ENCODE assay signal across 9 cellular contexts in genomic region chr1:158019177-158019868, GRCh38. TPM values are rescaled to one million over a fixed set of nuclear protein-coding genes. Genes with fewer than 3 reads are reported as not detected.
DNase-seq lines count a peak whose midpoint lies in the region; ATAC-seq and TF ChIP-seq lines count a peak whose summit lies in the region.
"Had no signal": no experiment of that assay in that cellular context is flagged by ENCODE, and none has a peak within 500 bp of the region (broad histone marks: within the 10 kb centered on the region; RNA-seq: fewer than 3 reads in every experiment).

No MANE protein-coding gene starts in this region.

- H3K9me3 ChIP-seq in SK-N-SH (no peaks in the 10 kb centered on the region), osteoblast (ENCODE audit: low read depth, low read length) (no peaks in the 10 kb centered on the region)

- H3K4me2 ChIP-seq in SK-N-SH: peak overlapping the region; percentile 75
- peak overlapping the region; percentile 70 for H3K4me2 ChIP-seq in osteoblast (ENCODE audit: insufficient read depth, low read length)

- POLR2A ChIA-PET in SK-N-SH (lab: Yijun Ruan, JAX): no interaction called here

- H3F3A ChIP-seq in SK-N-SH (replicated peaks; ENCODE audit: insufficient read depth): peaks cover 44% of the 10 kb centered on the region

- CTCF ChIA-PET in SK-N-SH (lab: Yijun Ruan, JAX): interaction anchor here (0.6 kb wide), 1 partner anchor 20 kb away, joined by 3 read pairs; no protein-coding TSS in a partner anchor

- 0% methylated on average over 4 of the region's 4 CpGs for WGBS in SK-N-SH (ENCODE audit: low lambda C conversion rate)

- no peaks in the 10 kb centered on the region for H3K27me3 ChIP-seq in SK-N-SH (ENCODE audit: insufficient read depth)
- no peaks in the 10 kb centered on the region for H3K27me3 ChIP-seq in osteoblast (ENCODE audit: insufficient read depth, low read length)

- peak; percentile 21; the same call in 1 of the 2 replicates for TF ChIP-seq CTCF in SK-N-SH (IDR thresholded peaks at IDR 0.05)
- no peak for TF ChIP-seq CTCF in foreskin fibroblast (IDR thresholded peaks at IDR 0.05; ENCODE audit: low read depth, low read length)
- no peak for TF ChIP-seq CTCF in osteoblast (IDR thresholded peaks at IDR 0.05; ENCODE audit: extremely low read depth, low read depth, low read length)

- H3K27ac ChIP-seq in SK-N-SH (ENCODE audit: low read depth in 2 of 2, low read length in 1 of 2) (peak overlapping the region; percentile 99 to 100), osteoblast (ENCODE audit: low read depth, low read length) (peak overlapping the region; percentile 93)

- DNase-seq in Caki2 (ENCODE audit: low read depth) (peak; percentile 88), SK-N-SH (no peak), foreskin fibroblast (peak; percentile 88 to 95), osteoblast (ENCODE audit: insufficient read length, low spot score, missing footprints) (peak; percentile 66), activated T-cell treated with anti-CD3 and anti-CD28 coated beads for 4 hours (no peak)
- no peak for DNase-seq in stimulated activated CD8-positive, alpha-beta memory T cell treated with anti-CD3 and anti-CD28 coated beads, Interleukin-4, amount 100 ng/mL, for 48 hours
- DNase-seq in activated CD4-positive, alpha-beta T cell treated with anti-CD3 and anti-CD28 coated beads for 48 hours: no peak
- DNase-seq: NCI-H2107 had no signal

- H3K4me1 ChIP-seq in SK-N-SH (ENCODE audit: control insufficient read depth in 1 of 2, insufficient read depth in 2 of 2, low read depth in 1 of 2, low read length in 1 of 2) (peaks cover 40 to 89% of the 10 kb centered on the region in 2 experiments), osteoblast (ENCODE audit: insufficient read depth, low read length) (peaks cover 83% of the 10 kb centered on the region)

- H3K79me2 ChIP-seq in SK-N-SH (ENCODE audit: insufficient read depth) (peaks cover 90% of the 10 kb centered on the region), osteoblast (ENCODE audit: insufficient read depth, low read length) (peaks cover 80% of the 10 kb centered on the region)

- peak overlapping the region; percentile 73 for H3K9ac ChIP-seq in SK-N-SH

- H4K20me1 ChIP-seq in SK-N-SH (ENCODE audit: insufficient read depth): no peaks in the 10 kb centered on the region
- H4K20me1 ChIP-seq in osteoblast (ENCODE audit: insufficient read depth, low read length): no peaks in the 10 kb centered on the region

- peak in 1 of 2 experiments; percentile 94; a peak in 1 of 4 replicates for TF ChIP-seq EP300 in SK-N-SH (IDR thresholded peaks at IDR 0.05; ENCODE audit: borderline replicate concordance in 1 of 2, low read depth in 1 of 2, low read length in 1 of 2)

- no peak for ATAC-seq in GM21737 (IDR thresholded peaks at IDR 0.05; ENCODE audit: unreplicated experiment)

- H3K36me3 ChIP-seq in SK-N-SH (replicated peaks in 1 of 2; ENCODE audit: control insufficient read depth in 1 of 2, insufficient read depth in 2 of 2, low read length in 1 of 2) (peaks cover 0 to 4% of the 10 kb centered on the region in 2 experiments), osteoblast (ENCODE audit: insufficient read depth, low read length) (peaks cover 4% of the 10 kb centered on the region)

- in situ Hi-C loops in Caki2 (cut with HindIII; ENCODE audit: low pct_unique_long_range_greater_than_20kb, low sequenced_read_pairs): no loop called here

- H3K9me2 ChIP-seq in SK-N-SH: no peaks in the 10 kb centered on the region

- TF ChIP-seq RAD21 in SK-N-SH (IDR thresholded peaks at IDR 0.05; ENCODE audit: low read length): no peak

- H2AFZ ChIP-seq in SK-N-SH (ENCODE audit: low read depth): no peak overlapping the region
- H2AFZ ChIP-seq in osteoblast (ENCODE audit: low read length): peak overlapping the region; percentile 23

- H3K4me3 ChIP-seq in SK-N-SH (ENCODE audit: low read depth in 2 of 2, low read length in 1 of 2): peak overlapping the region; percentile 12 to 38; a peak in 3 of 4 replicates
- peak overlapping the region; percentile 24 to 37 for H3K4me3 ChIP-seq in foreskin fibroblast (ENCODE audit: low read depth in 1 of 2, low read length in 2 of 2)
- peak overlapping the region; percentile 49 for H3K4me3 ChIP-seq in osteoblast (ENCODE audit: insufficient read depth, low read length)

TF ChIP-seq in SK-N-SH, 30 proteins besides CTCF, POLR2A, EP300 and RAD21 (continues in another document):
- TF ChIP-seq RXRA (IDR thresholded peaks at IDR 0.05; ENCODE audit: borderline replicate concordance, low read depth): peak; percentile 78
- TF ChIP-seq, protein P1, sequence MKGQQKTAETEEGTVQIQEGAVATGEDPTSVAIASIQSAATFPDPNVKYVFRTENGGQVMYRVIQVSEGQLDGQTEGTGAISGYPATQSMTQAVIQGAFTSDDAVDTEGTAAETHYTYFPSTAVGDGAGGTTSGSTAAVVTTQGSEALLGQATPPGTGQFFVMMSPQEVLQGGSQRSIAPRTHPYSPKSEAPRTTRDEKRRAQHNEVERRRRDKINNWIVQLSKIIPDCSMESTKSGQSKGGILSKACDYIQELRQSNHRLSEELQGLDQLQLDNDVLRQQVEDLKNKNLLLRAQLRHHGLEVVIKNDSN (IDR thresholded peaks at IDR 0.05; ENCODE audit: borderline replicate concordance, low read depth): no peak
- TF ChIP-seq, protein P2, sequence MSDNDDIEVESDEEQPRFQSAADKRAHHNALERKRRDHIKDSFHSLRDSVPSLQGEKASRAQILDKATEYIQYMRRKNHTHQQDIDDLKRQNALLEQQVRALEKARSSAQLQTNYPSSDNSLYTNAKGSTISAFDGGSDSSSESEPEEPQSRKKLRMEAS (IDR thresholded peaks at IDR 0.05; ENCODE audit: low read depth): peak; percentile 67; the same call in 1 of the 2 replicates
- no peak for TF ChIP-seq GABPA (IDR thresholded peaks at IDR 0.05; ENCODE audit: low read depth)
- no peak for TF ChIP-seq SIN3A (IDR thresholded peaks at IDR 0.05; ENCODE audit: borderline replicate concordance, low read depth, low read length)
- TF ChIP-seq MXI1 (IDR thresholded peaks at IDR 0.05; ENCODE audit: low read depth, low read length): no peak
- TF ChIP-seq REST (IDR thresholded peaks at IDR 0.05; ENCODE audit: low read depth, low read length): peak; percentile 74
- TF ChIP-seq EZH2phosphoT487 (IDR thresholded peaks at IDR 0.05; ENCODE audit: borderline replicate concordance, low read depth): no peak
- TF ChIP-seq USF2 (IDR thresholded peaks at IDR 0.05; ENCODE audit: borderline replicate concordance, low read depth, low read length): no peak
- TF ChIP-seq, protein P3, sequence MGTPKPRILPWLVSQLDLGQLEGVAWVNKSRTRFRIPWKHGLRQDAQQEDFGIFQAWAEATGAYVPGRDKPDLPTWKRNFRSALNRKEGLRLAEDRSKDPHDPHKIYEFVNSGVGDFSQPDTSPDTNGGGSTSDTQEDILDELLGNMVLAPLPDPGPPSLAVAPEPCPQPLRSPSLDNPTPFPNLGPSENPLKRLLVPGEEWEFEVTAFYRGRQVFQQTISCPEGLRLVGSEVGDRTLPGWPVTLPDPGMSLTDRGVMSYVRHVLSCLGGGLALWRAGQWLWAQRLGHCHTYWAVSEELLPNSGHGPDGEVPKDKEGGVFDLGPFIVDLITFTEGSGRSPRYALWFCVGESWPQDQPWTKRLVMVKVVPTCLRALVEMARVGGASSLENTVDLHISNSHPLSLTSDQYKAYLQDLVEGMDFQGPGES (IDR thresholded peaks at IDR 0.05; ENCODE audit: low read depth, low read length): no peak
- peak; percentile 48 for TF ChIP-seq POLR2AphosphoS5 (IDR thresholded peaks at IDR 0.05; ENCODE audit: low read depth, low read length)
- peak; percentile 84 for TF ChIP-seq TCF12 (IDR thresholded peaks at IDR 0.05)

RNA-seq across cellular contexts. Expression of gene KIRREL1, which starts 25.9 kb away (rescaled TPM):
- total RNA-seq in Caki2 (2014; rRNA removed; shearing (Covaris generic); ENCODE audit: low replicate concordance): 62.9 and 80.2 TPM in 2 replicates
- 47.8 and 52.3 TPM in 2 replicates for polyA plus RNA-seq in SK-N-SH (2012; rRNA removed)
- polyA plus RNA-seq in SK-N-SH (2012; cell fraction: cytosol; rRNA removed): 32.9 and 42.4 TPM in 2 replicates
- polyA plus RNA-seq in SK-N-SH (2012; cell fraction: nucleus; rRNA removed): 77.1 and 86.9 TPM in 2 replicates
- 171 and 174 TPM in 2 replicates for total RNA-seq in osteoblast

Comparison
In these comparisons a context has a peak if more than half of its experiments do, and no peak if none do; other contexts are left out.
1. DNase-seq: peak in Caki2 (single experiment), foreskin fibroblast (2 of 2) and osteoblast (single experiment); none in SK-N-SH (single experiment), stimulated activated CD8-positive, alpha-beta memory T cell treated with anti-CD3 and anti-CD28 coated beads, Interleukin-4, amount 100 ng/mL, for 48 hours (single experiment), activated T-cell treated with anti-CD3 and anti-CD28 coated beads for 4 hours (single experiment) and activated CD4-positive, alpha-beta T cell treated with anti-CD3 and anti-CD28 coated beads for 48 hours (single experiment).
2. Peak in every context shown above with its lines, with median percentiles within 50 percentile points of each other: H3K4me3 ChIP-seq.